In the genomic region with DNA sequence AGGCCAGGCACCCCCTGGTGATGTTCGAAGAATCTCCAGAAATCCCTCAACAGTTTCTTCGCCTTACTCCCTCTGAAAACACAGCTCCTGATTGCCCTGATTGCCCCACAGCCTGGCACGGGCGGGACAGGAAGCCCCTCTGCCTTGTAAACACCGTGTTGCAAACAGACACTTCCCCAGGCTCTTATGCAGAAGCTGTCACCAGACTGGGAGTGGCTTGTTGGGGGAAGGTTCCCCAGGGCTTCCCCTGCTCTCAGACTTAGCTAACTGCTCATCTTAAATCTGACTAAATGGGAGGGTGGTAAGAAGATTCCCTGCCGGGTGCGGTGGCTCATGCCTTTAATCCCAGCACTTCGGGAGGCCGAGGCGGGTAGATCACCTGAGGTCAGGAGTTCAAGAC, we compare ENCODE assay signal across 8 cellular contexts. TPM values are rescaled to one million over a fixed set of nuclear protein-coding genes. Genes with fewer than 3 reads are reported as not detected.
A peak's percentile ranks its signal among the peaks of the same experiment; 100 is the strongest.
DNase-seq lines count a peak whose midpoint lies in the region; ATAC-seq and TF ChIP-seq lines count a peak whose summit lies in the region.

No MANE protein-coding gene starts in this region.

- no peaks in the 10 kb centered on the region for H3K4me1 Mint-ChIP-seq in mesothelial cell of epicardium

- no peak overlapping the region for H3K27ac Mint-ChIP-seq in mesothelial cell of epicardium

- DNase-seq in CD1c-positive myeloid dendritic cell (ENCODE audit: extremely low spot score) (peak; percentile 95), head of caudate nucleus (peak in 31 of 42 donors; percentile 19 to 73 (median 43)), mesothelial cell of epicardium (ENCODE audit: low spot score in 2 of 2, unreplicated experiment in 2 of 2) (no peak), HK-2 (ENCODE audit: unreplicated experiment) (no peak)
- peak; percentile 74 for DNase-seq in activated CD4-positive, alpha-beta T cell treated with anti-CD3 and anti-CD28 coated beads, Interleukin-2, amount 50 U/mL, for 1 hour
- DNase-seq in stimulated activated CD4-positive, alpha-beta T cell treated with anti-CD3 and anti-CD28 coated beads, TNF-alpha, amount 100 ng/mL, for 1 hour (ENCODE audit: low read depth in 3 of 3, low spot score in 1 of 3): peak in 2 of 3 donors; percentile 58 to 62

- no peaks in the 10 kb centered on the region for H3K36me3 Mint-ChIP-seq in mesothelial cell of epicardium

- H3K27me3 Mint-ChIP-seq in mesothelial cell of epicardium (ENCODE audit: low read depth): peaks cover 73% of the 10 kb centered on the region

- TF ChIP-seq CTCF in mesothelial cell of epicardium (IDR thresholded peaks at IDR 0.05; ENCODE audit: unreplicated experiment): no peak

- H3K4me3 Mint-ChIP-seq in mesothelial cell of epicardium: no peak overlapping the region

- ATAC-seq in HG03196 (IDR thresholded peaks at IDR 0.05; ENCODE audit: unreplicated experiment): peak; percentile 64
- ATAC-seq in HG02852 (IDR thresholded peaks at IDR 0.05; ENCODE audit: unreplicated experiment): no peak

- H3K9me3 Mint-ChIP-seq in mesothelial cell of epicardium: peaks cover 4% of the 10 kb centered on the region

- intact Hi-C loops in head of caudate nucleus (cut with DNase I): no loop called here

RNA-seq across cellular contexts. Expression of a gene that starts 11.2 kb away (rescaled TPM):
- 0.18 to 0.27 TPM (median 0.25 TPM) in 3 replicates for total RNA-seq in mesothelial cell of epicardium

Comparison
In these comparisons a context has a peak if more than half of its experiments do, and no peak if none do; other contexts are left out.
1. DNase-seq: peak in CD1c-positive myeloid dendritic cell (single experiment), activated CD4-positive, alpha-beta T cell treated with anti-CD3 and anti-CD28 coated beads, Interleukin-2, amount 50 U/mL, for 1 hour (single experiment), head of caudate nucleus (31 of 42) and stimulated activated CD4-positive, alpha-beta T cell treated with anti-CD3 and anti-CD28 coated beads, TNF-alpha, amount 100 ng/mL, for 1 hour (2 of 3); none in mesothelial cell of epicardium (0 of 2) and HK-2 (single experiment).